Comparison of ENCODE assay signal across 8 cellular contexts in genomic region chr4:70703695-70704332, GRCh38. TPM values are rescaled to one million over a fixed set of nuclear protein-coding genes. Genes with fewer than 3 reads are reported as not detected.
DNase-seq lines count a peak whose midpoint lies in the region; ATAC-seq and TF ChIP-seq lines count a peak whose summit lies in the region.

No MANE protein-coding gene starts in this region.

- no peak for TF ChIP-seq POLR2A in NB4 (IDR thresholded peaks at IDR 0.05; ENCODE audit: extremely low read depth, insufficient read length)
- TF ChIP-seq POLR2A in ovary (IDR thresholded peaks at IDR 0.05), result no peak

- no peaks in the 10 kb centered on the region for H3K9me3 ChIP-seq in ovary

- TF ChIP-seq EP300 in ovary (IDR thresholded peaks at IDR 0.05), result no peak

- no peaks in the 10 kb centered on the region for H3K9me3 Mint-ChIP-seq in WTC11

- H3K27me3 ChIP-seq in ovary, result no peaks in the 10 kb centered on the region

- H3K36me3 Mint-ChIP-seq in WTC11, result no peaks in the 10 kb centered on the region

- intact Hi-C loops in ovary (cut with DNase I), result loop anchor here in 1 of 4 donors (10.0 kb wide), 1 partner anchor 71 kb away; no protein-coding TSS in a partner anchor

- POLR2A ChIA-PET in WTC11 (lab: Charles Lee), result interaction anchor here (1.0 to 2.0 kb wide), 4 partner anchors 15 to 290 kb away, joined by 4 to 8 read pairs (median 6); partner anchors contain the start of genes DCK and MOB1B

- H3K4me1 Mint-ChIP-seq in WTC11, result peaks cover 13% of the 10 kb centered on the region

- ATAC-seq in WTC11, result no peak

- WGBS in ovary, 3 donors, result 2 to 3% (median 2%) methylated on average over 14 of the region's 14 CpGs

- peak overlapping the region; percentile 98 for H3K27ac Mint-ChIP-seq in WTC11

- CTCF ChIA-PET in WTC11 (lab: Charles Lee), result interaction anchor here (0.5 to 3.0 kb wide), 8 partner anchors 10 to 198 kb away, joined by 3 to 15 read pairs (median 4); partner anchors contain the start of genes MOB1B, RUFY3 and UTP3

- no peaks in the 10 kb centered on the region for H3K36me3 ChIP-seq in ovary

- peak overlapping the region; percentile 55 for H3K4me3 ChIP-seq in NB4 (ENCODE audit: low read depth, low read length)
- peak overlapping the region; percentile 63 to 70 for H3K4me3 ChIP-seq in foreskin fibroblast (ENCODE audit: low read depth in 1 of 2, low read length in 2 of 2)
- peak overlapping the region; percentile 95 for H3K4me3 ChIP-seq in ovary

- peak overlapping the region; percentile 84 to 93 for H3K27ac ChIP-seq in ovary

- H3K27me3 Mint-ChIP-seq in WTC11 (ENCODE audit: low read depth), result peaks cover 3% of the 10 kb centered on the region; the same call in 1 of the 2 replicates

- DNase-seq in DMS53 (lab: John Stamatoyannopoulos, UW), result peak; percentile 68
- no peak for DNase-seq in DMS53 treated with DMSO at 0.1 percent for 48 hours (lab: John Stamatoyannopoulos, UW; ENCODE audit: unreplicated experiment)
- DNase-seq in NB4 (ENCODE audit: low read depth), result peak; percentile 10
- DNase-seq in WTC11 (ENCODE audit: low spot score), result no peak
- DNase-seq in foreskin fibroblast, result peak; percentile 41 to 75
- no peak for DNase-seq in ovary
- no peak for DNase-seq in NOMO-1 treated with DMSO at 0.1 percent for 48 hours (lab: John Stamatoyannopoulos, UW; ENCODE audit: unreplicated experiment)
- no peak for DNase-seq in activated CD8-positive, alpha-beta memory T cell treated with anti-CD3 and anti-CD28 coated beads, Interleukin-2, amount 50 U/mL, for 48 hours

- no peak for TF ChIP-seq CTCF in NB4 (IDR thresholded peaks at IDR 0.05; ENCODE audit: low read depth, low read length)
- TF ChIP-seq CTCF in WTC11 (IDR thresholded peaks at IDR 0.05), result no peak
- TF ChIP-seq CTCF in foreskin fibroblast (IDR thresholded peaks at IDR 0.05; ENCODE audit: low read depth, low read length), result no peak
- no peak for TF ChIP-seq CTCF in ovary (IDR thresholded peaks at IDR 0.05)

- peak overlapping the region; percentile 88 for H3K4me3 Mint-ChIP-seq in WTC11

- peaks cover 2% of the 10 kb centered on the region for H3K4me1 ChIP-seq in ovary (ENCODE audit: insufficient read depth)

TF ChIP-seq in WTC11, 78 proteins besides CTCF, POLR2A, EP300 and RAD21:
- no peak for TF ChIP-seq ZNF416 (CRISPR knock-in tag; IDR thresholded peaks at IDR 0.05)
- no peak for TF ChIP-seq ATF3 (CRISPR knock-in tag; conservative IDR thresholded peaks at IDR 0.05)
- TF ChIP-seq ARID4B (CRISPR knock-in tag; IDR thresholded peaks at IDR 0.05; ENCODE audit: borderline replicate concordance), result no peak
- no peak for TF ChIP-seq ZNF396 (CRISPR knock-in tag; IDR thresholded peaks at IDR 0.05; ENCODE audit: borderline replicate concordance)
- no peak for TF ChIP-seq RELA (CRISPR knock-in tag; IDR thresholded peaks at IDR 0.05; ENCODE audit: borderline replicate concordance)
- TF ChIP-seq MXD4 (CRISPR knock-in tag; IDR thresholded peaks at IDR 0.05; ENCODE audit: borderline replicate concordance), result no peak
- TF ChIP-seq SP1 (CRISPR knock-in tag; conservative IDR thresholded peaks at IDR 0.05), result no peak
- TF ChIP-seq ZBTB21 (CRISPR knock-in tag; IDR thresholded peaks at IDR 0.05; ENCODE audit: borderline replicate concordance), result no peak
- no peak for TF ChIP-seq ZNF317 (CRISPR knock-in tag; IDR thresholded peaks at IDR 0.05; ENCODE audit: borderline replicate concordance, low read depth)
- no peak for TF ChIP-seq ZNF263 (CRISPR knock-in tag; IDR thresholded peaks at IDR 0.05; ENCODE audit: low read depth)
- no peak for TF ChIP-seq ZMAT4 (CRISPR knock-in tag; IDR thresholded peaks at IDR 0.05)
- TF ChIP-seq E2F1 (CRISPR knock-in tag; IDR thresholded peaks at IDR 0.05), result no peak

RNA-seq across cellular contexts. Expression of gene UTP3, which starts 15.5 kb away (rescaled TPM):
- total RNA-seq in WTC11 (2021), result 39.1 to 45.5 TPM (median 39.5 TPM) in 3 replicates
- total RNA-seq in ovary, result 10 to 100 TPM; 10.3 to 25.0 (median 21.5) TPM
- polyA plus RNA-seq in ovary, result 10 to 100 TPM; 16.7 to 23.1 TPM

RNA-seq across cellular contexts. Expression of gene RUFY3, which starts 17.9 kb away (rescaled TPM):
- total RNA-seq in WTC11 (2021) (49.0 to 52.3 TPM (median 51.4 TPM) in 3 replicates), ovary (10 to 100 TPM; 52.8 to 84.0 (median 73.9) TPM)
- polyA plus RNA-seq in ovary, result 10 to 100 TPM; 35.2 to 52.5 TPM

RNA-seq across cellular contexts. Expression of gene JCHAIN, which starts 37.5 kb away (rescaled TPM):
- 0.32 to 0.71 TPM (median 0.68 TPM) in 3 replicates for total RNA-seq in WTC11 (2021)
- 10 to 100 TPM in 1 of 7 donors, 1 to 10 TPM in 6; 1.4 to 27.7 (median 5.6) TPM for total RNA-seq in ovary
- polyA plus RNA-seq in ovary, result 10 to 100 TPM in 1 of 2 donors, 1 to 10 TPM in 1; 8.9 to 93.0 TPM

Comparison
In these comparisons a context has a peak if more than half of its experiments do, and no peak if none do; other contexts are left out.
1. DNase-seq: peak in DMS53 (single experiment), NB4 (single experiment) and foreskin fibroblast (2 of 2); none in DMS53 treated with DMSO at 0.1 percent for 48 hours (single experiment), WTC11 (single experiment), ovary (0 of 5), NOMO-1 treated with DMSO at 0.1 percent for 48 hours (single experiment) and activated CD8-positive, alpha-beta memory T cell treated with anti-CD3 and anti-CD28 coated beads, Interleukin-2, amount 50 U/mL, for 48 hours (single experiment).
2. Peak in every context shown above with its lines, with median percentiles within 50 percentile points of each other: H3K4me3 ChIP-seq.